1 cellular context compared by ENCODE assay signal in genomic region chr17:82458130-82458884, GRCh38.
TF ChIP-seq lines count a peak whose summit lies in the region.

Gene NARF, plus strand, starts transcription at chr17:82458741. Its CDS starts 63 bp downstream, at chr17:82458804.

TF ChIP-seq in GM12878, 131 proteins besides CTCF, POLR2A, EP300 and RAD21 (continued from another document and continues in another):
- peak; percentile 84 for TF ChIP-seq ZNF687 (IDR thresholded peaks at IDR 0.05)
- TF ChIP-seq, protein P1, sequence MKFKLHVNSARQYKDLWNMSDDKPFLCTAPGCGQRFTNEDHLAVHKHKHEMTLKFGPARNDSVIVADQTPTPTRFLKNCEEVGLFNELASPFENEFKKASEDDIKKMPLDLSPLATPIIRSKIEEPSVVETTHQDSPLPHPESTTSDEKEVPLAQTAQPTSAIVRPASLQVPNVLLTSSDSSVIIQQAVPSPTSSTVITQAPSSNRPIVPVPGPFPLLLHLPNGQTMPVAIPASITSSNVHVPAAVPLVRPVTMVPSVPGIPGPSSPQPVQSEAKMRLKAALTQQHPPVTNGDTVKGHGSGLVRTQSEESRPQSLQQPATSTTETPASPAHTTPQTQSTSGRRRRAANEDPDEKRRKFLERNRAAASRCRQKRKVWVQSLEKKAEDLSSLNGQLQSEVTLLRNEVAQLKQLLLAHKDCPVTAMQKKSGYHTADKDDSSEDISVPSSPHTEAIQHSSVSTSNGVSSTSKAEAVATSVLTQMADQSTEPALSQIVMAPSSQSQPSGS (IDR thresholded peaks at IDR 0.05; ENCODE audit: low read length) = no peak
- TF ChIP-seq ZNF622 (IDR thresholded peaks at IDR 0.05) = no peak
- TF ChIP-seq MXI1 (IDR thresholded peaks at IDR 0.05; ENCODE audit: low read depth, low read length) = peak; percentile 22; the same call in 1 of the 2 replicates
- TF ChIP-seq, protein P2, sequence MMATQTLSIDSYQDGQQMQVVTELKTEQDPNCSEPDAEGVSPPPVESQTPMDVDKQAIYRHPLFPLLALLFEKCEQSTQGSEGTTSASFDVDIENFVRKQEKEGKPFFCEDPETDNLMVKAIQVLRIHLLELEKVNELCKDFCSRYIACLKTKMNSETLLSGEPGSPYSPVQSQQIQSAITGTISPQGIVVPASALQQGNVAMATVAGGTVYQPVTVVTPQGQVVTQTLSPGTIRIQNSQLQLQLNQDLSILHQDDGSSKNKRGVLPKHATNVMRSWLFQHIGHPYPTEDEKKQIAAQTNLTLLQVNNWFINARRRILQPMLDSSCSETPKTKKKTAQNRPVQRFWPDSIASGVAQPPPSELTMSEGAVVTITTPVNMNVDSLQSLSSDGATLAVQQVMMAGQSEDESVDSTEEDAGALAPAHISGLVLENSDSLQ (IDR thresholded peaks at IDR 0.05) = peak; percentile 92; the same call in 1 of the 2 replicates
- TF ChIP-seq, protein P3, sequence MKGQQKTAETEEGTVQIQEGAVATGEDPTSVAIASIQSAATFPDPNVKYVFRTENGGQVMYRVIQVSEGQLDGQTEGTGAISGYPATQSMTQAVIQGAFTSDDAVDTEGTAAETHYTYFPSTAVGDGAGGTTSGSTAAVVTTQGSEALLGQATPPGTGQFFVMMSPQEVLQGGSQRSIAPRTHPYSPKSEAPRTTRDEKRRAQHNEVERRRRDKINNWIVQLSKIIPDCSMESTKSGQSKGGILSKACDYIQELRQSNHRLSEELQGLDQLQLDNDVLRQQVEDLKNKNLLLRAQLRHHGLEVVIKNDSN (IDR thresholded peaks at IDR 0.05; ENCODE audit: borderline replicate concordance, extremely low read length, insufficient read depth, low read depth, low read length) = peak; percentile 95
- no peak for TF ChIP-seq MTA3 (IDR thresholded peaks at IDR 0.05; ENCODE audit: borderline replicate concordance, low read length)
- TF ChIP-seq MYB (IDR thresholded peaks at IDR 0.05; ENCODE audit: borderline replicate concordance, low read depth, low read length) = no peak
- TF ChIP-seq SREBF1 (IDR thresholded peaks at IDR 0.05; ENCODE audit: low read length) = no peak
- TF ChIP-seq, protein P4, sequence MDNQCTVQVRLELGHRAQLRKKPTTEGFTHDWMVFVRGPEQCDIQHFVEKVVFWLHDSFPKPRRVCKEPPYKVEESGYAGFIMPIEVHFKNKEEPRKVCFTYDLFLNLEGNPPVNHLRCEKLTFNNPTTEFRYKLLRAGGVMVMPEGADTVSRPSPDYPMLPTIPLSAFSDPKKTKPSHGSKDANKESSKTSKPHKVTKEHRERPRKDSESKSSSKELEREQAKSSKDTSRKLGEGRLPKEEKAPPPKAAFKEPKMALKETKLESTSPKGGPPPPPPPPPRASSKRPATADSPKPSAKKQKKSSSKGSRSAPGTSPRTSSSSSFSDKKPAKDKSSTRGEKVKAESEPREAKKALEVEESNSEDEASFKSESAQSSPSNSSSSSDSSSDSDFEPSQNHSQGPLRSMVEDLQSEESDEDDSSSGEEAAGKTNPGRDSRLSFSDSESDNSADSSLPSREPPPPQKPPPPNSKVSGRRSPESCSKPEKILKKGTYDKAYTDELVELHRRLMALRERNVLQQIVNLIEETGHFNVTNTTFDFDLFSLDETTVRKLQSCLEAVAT (IDR thresholded peaks at IDR 0.05) = no peak
- TF ChIP-seq REST (IDR thresholded peaks at IDR 0.05; ENCODE audit: low read depth, low read length) = no peak
- no peak for TF ChIP-seq CEBPB (IDR thresholded peaks at IDR 0.05; ENCODE audit: borderline replicate concordance in 1 of 2, low read depth in 2 of 2, low read length in 2 of 2)
- peak; percentile 72 for TF ChIP-seq SIN3A (IDR thresholded peaks at IDR 0.05; ENCODE audit: low read depth, low read length)
- TF ChIP-seq KLF5 (IDR thresholded peaks at IDR 0.05; ENCODE audit: partially characterized antibody) = no peak
- no peak for TF ChIP-seq ASH2L (IDR thresholded peaks at IDR 0.05; ENCODE audit: borderline replicate concordance, low read depth)
- no peak for TF ChIP-seq STAT3 (IDR thresholded peaks at IDR 0.05; ENCODE audit: low read depth, low read length)
- peak; percentile 98 for TF ChIP-seq GATAD2B (conservative IDR thresholded peaks at IDR 0.05; ENCODE audit: low read depth)
- TF ChIP-seq CBX3 (IDR thresholded peaks at IDR 0.05; ENCODE audit: borderline replicate concordance, low read depth) = no peak
- TF ChIP-seq MTA2 (IDR thresholded peaks at IDR 0.05; ENCODE audit: low read depth) = no peak
- no peak for TF ChIP-seq IRF4 (IDR thresholded peaks at IDR 0.05; ENCODE audit: low read depth, low read length)
- no peak for TF ChIP-seq PAX5 (IDR thresholded peaks at IDR 0.05; ENCODE audit: borderline replicate concordance, low read depth, low read length)
- TF ChIP-seq CREM (IDR thresholded peaks at IDR 0.05; ENCODE audit: low read depth) = no peak; the same call in none of the 2 replicates
- no peak for TF ChIP-seq TBL1XR1 (IDR thresholded peaks at IDR 0.05; ENCODE audit: low read depth, low read length)
- TF ChIP-seq, protein P5, sequence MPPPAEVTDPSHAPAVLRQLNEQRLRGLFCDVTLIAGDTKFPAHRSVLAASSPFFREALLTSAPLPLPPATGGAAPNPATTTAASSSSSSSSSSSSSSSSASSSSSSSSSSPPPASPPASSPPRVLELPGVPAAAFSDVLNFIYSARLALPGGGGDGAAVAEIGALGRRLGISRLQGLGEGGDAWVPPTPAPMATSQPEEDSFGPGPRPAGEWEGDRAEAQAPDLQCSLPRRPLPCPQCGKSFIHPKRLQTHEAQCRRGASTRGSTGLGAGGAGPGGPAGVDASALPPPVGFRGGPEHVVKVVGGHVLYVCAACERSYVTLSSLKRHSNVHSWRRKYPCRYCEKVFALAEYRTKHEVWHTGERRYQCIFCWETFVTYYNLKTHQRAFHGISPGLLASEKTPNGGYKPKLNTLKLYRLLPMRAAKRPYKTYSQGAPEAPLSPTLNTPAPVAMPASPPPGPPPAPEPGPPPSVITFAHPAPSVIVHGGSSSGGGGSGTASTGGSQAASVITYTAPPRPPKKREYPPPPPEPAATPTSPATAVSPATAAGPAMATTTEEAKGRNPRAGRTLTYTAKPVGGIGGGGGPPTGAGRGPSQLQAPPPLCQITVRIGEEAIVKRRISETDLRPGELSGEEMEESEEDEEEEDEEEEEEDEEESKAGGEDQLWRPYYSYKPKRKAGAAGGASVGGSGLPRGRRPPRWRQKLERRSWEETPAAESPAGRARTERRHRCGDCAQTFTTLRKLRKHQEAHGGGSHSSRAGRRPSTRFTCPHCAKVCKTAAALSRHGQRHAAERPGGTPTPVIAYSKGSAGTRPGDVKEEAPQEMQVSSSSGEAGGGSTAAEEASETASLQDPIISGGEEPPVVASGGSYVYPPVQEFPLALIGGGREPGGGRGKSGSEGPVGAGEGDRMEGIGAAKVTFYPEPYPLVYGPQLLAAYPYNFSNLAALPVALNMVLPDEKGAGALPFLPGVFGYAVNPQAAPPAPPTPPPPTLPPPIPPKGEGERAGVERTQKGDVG (CRISPR knock-in tag; IDR thresholded peaks at IDR 0.05) = no peak
- no peak for TF ChIP-seq PAX8 (IDR thresholded peaks at IDR 0.05)
- peak; percentile 91 for TF ChIP-seq IRF3 (IDR thresholded peaks at IDR 0.05)
- TF ChIP-seq HDAC6 (IDR thresholded peaks at IDR 0.05; ENCODE audit: unreplicated experiment) = peak; percentile 22
- no peak for TF ChIP-seq KAT2A (conservative IDR thresholded peaks at IDR 0.05; ENCODE audit: control insufficient read depth, low read depth, low read length)
- no peak; the same call in 1 of the 2 replicates for TF ChIP-seq RAD51 (IDR thresholded peaks at IDR 0.05)
- no peak for TF ChIP-seq MYC (IDR thresholded peaks at IDR 0.05; ENCODE audit: insufficient read depth, insufficient read length, insufficient replicate concordance, low read length, severe bottlenecking)
- no peak for TF ChIP-seq NFXL1 (IDR thresholded peaks at IDR 0.05; ENCODE audit: borderline replicate concordance)
- TF ChIP-seq, protein P6, sequence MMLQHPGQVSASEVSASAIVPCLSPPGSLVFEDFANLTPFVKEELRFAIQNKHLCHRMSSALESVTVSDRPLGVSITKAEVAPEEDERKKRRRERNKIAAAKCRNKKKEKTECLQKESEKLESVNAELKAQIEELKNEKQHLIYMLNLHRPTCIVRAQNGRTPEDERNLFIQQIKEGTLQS (IDR thresholded peaks at IDR 0.05; ENCODE audit: borderline replicate concordance, extremely low read depth, low read depth, low read length) = peak; percentile 91; the same call in 1 of the 2 replicates
- TF ChIP-seq, protein P7, sequence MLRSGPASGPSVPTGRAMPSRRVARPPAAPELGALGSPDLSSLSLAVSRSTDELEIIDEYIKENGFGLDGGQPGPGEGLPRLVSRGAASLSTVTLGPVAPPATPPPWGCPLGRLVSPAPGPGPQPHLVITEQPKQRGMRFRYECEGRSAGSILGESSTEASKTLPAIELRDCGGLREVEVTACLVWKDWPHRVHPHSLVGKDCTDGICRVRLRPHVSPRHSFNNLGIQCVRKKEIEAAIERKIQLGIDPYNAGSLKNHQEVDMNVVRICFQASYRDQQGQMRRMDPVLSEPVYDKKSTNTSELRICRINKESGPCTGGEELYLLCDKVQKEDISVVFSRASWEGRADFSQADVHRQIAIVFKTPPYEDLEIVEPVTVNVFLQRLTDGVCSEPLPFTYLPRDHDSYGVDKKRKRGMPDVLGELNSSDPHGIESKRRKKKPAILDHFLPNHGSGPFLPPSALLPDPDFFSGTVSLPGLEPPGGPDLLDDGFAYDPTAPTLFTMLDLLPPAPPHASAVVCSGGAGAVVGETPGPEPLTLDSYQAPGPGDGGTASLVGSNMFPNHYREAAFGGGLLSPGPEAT (IDR thresholded peaks at IDR 0.05; ENCODE audit: low read depth) = peak; percentile 75
- peak; percentile 89 for TF ChIP-seq USF2 (IDR thresholded peaks at IDR 0.05; ENCODE audit: borderline replicate concordance, low read depth, low read length)
- no peak for TF ChIP-seq SMAD1 (IDR thresholded peaks at IDR 0.05; ENCODE audit: low read depth, partially characterized antibody)
- no peak for TF ChIP-seq KDM1A (IDR thresholded peaks at IDR 0.05; ENCODE audit: borderline replicate concordance)
